29 cellular contexts compared by ENCODE assay signal in the genomic region with DNA sequence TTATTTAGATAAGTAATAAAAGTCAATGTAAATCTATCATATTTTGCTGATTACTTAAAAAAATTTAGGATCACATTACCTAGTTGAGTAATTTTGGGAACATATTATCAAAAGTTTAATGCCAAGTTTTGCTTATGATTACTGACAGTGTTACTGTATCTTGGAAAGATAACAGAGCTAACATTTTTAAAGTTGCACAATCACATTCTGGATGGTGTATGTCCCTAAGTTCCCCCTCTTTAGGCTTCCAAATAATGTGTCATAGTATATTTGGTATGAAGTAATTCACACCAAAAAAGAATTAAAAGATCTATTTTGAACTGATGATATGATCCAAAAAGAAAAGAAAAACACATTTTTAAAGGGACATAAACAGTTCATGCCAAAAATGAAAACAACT.
DNase-seq lines count a peak whose midpoint lies in the region; ATAC-seq and TF ChIP-seq lines count a peak whose summit lies in the region.
"Had no signal": no experiment of that assay in that cellular context is flagged by ENCODE, and none has a peak within 500 bp of the region (broad histone marks: within the 10 kb centered on the region; RNA-seq: fewer than 3 reads in every experiment).

No MANE protein-coding gene starts in this region.

- no peaks in the 10 kb centered on the region for H3K36me3 ChIP-seq in fibroblast of lung (ENCODE audit: control insufficient read depth, insufficient read depth, low read length)
- H3K36me3 ChIP-seq: left lung, thoracic aorta, uterus had no signal

- no peaks in the 10 kb centered on the region for H3K4me1 ChIP-seq in fibroblast of lung (ENCODE audit: control insufficient read depth, extremely low read depth, insufficient read depth, low read length)
- H3K4me1 ChIP-seq: psoas muscle, uterus had no signal

- peaks cover 5% of the 10 kb centered on the region for H3K36me3 Mint-ChIP-seq in natural killer cell

- no peak overlapping the region for H3K27ac ChIP-seq in fibroblast of lung (ENCODE audit: insufficient read depth, low read length)
- H3K27ac ChIP-seq: HL-60, left lung, PC-9, psoas muscle, skin epidermis, thoracic aorta, uterus, VCaP had no signal

- intact Hi-C loops in natural killer cell (cut with micrococcal nuclease): no loop called here

- H2AFZ ChIP-seq in fibroblast of lung (ENCODE audit: low read length): no peak overlapping the region
- H2AFZ ChIP-seq: PC-9 had no signal

- no peak overlapping the region for H3K9ac ChIP-seq in fibroblast of lung (ENCODE audit: insufficient read depth, low read length)

- peaks cover 0 to 3% of the 10 kb centered on the region in 2 donors for H3K9me3 Mint-ChIP-seq in natural killer cell

- TF ChIP-seq POLR2A in NB4 (IDR thresholded peaks at IDR 0.05; ENCODE audit: extremely low read depth, insufficient read length): no peak

- no peaks in the 10 kb centered on the region for H3K9me3 ChIP-seq in fibroblast of lung (ENCODE audit: control insufficient read depth, insufficient read depth, low read depth, low read length)
- H3K9me3 ChIP-seq: uterus had no signal

- DNase-seq in GM03348 (ENCODE audit: low spot score): peak; percentile 44
- DNase-seq in NB4 (ENCODE audit: low read depth): peak; percentile 26
- DNase-seq in fibroblast of lung (ENCODE audit: low read depth in 2 of 2): peak; percentile 36
- no peak for DNase-seq in omental fat pad (ENCODE audit: low spot score)
- no peak for DNase-seq in glomerular visceral epithelial cell (ENCODE audit: extremely low spot score)
- no peak for DNase-seq in natural killer cell
- DNase-seq: activated CD4-positive, alpha-beta T cell treated with anti-CD3 and anti-CD28 coated beads, Interleukin-2, amount 10 ng/mL, durations not matched to agents 24 days and 14 days; activated T-cell treated with anti-CD3 and anti-CD28 coated beads, Interleukin-2, amount 50 U/mL, for 48 hours; CD4-positive, alpha-beta memory T cell; effector CD4-positive, alpha-beta T cell; left lung; naive B cell; NCI-H1092 treated with DMSO at 0.1 percent for 48 hours; NCI-H187 treated with DMSO at 0.1 percent for 48 hours; NCI-H2171 treated with DMSO at 0.1 percent for 48 hours; NCI-H524; NK-92 treated with Interleukin-12 subunit alpha and Interleukin-12 subunit beta, amount 100 ng/mL, for 24 hours; PC-9; psoas muscle; SHP77; stimulated activated naive CD8-positive, alpha-beta T cell treated with anti-CD3 and anti-CD28 coated beads, Interleukin-15, Interleukin-2, amounts not matched to agents 100 U/mL and 50 U/mL, for 24 hours; uterus had no signal

- H3K4me2 ChIP-seq in fibroblast of lung (ENCODE audit: extremely low read depth, insufficient read depth, low read length): no peak overlapping the region
- H3K4me2 ChIP-seq: PC-9 had no signal

- H3K79me2 ChIP-seq in fibroblast of lung (ENCODE audit: control insufficient read depth, insufficient read depth, low read length): no peaks in the 10 kb centered on the region

- no peak for TF ChIP-seq CTCF in NB4 (IDR thresholded peaks at IDR 0.05; ENCODE audit: low read depth, low read length)
- no peak for TF ChIP-seq CTCF in fibroblast of lung (conservative IDR thresholded peaks at IDR 0.05 in 1 of 2, IDR thresholded peaks at IDR 0.05 in 1 of 2; ENCODE audit: low read depth in 1 of 2, low read length in 2 of 2)
- no peak for TF ChIP-seq CTCF in omental fat pad (IDR thresholded peaks at IDR 0.05)
- no peak for TF ChIP-seq CTCF in natural killer cell (IDR thresholded peaks at IDR 0.05)

- no peaks in the 10 kb centered on the region for H4K20me1 ChIP-seq in fibroblast of lung (ENCODE audit: control insufficient read depth, extremely low read depth, insufficient read depth, low read length)

- peaks cover 8 to 11% of the 10 kb centered on the region in 2 donors for H3K4me1 Mint-ChIP-seq in natural killer cell
- H3K4me1 Mint-ChIP-seq: activated CD4-positive, alpha-beta T cell treated with anti-CD3 and anti-CD28 coated beads, Interleukin-2, amount 10 ng/mL, durations not matched to agents 24 days and 14 days; brain; CD4-positive, alpha-beta memory T cell had no signal

- ATAC-seq in omental fat pad (ENCODE audit: low FRiP score) (peak; percentile 76), HG03378 (IDR thresholded peaks at IDR 0.05; ENCODE audit: unreplicated experiment) (no peak), natural killer cell (no peak)
- ATAC-seq: left lung; psoas muscle; stimulated activated naive CD8-positive, alpha-beta T cell treated with anti-CD3 and anti-CD28 coated beads, Interleukin-15, Interleukin-2, amounts not matched to agents 100 U/mL and 50 U/mL, for 24 hours had no signal

- H3K27me3 Mint-ChIP-seq in natural killer cell (ENCODE audit: low read depth in 2 of 2): no peaks in the 10 kb centered on the region
- H3K27me3 Mint-ChIP-seq: activated CD4-positive, alpha-beta T cell treated with anti-CD3 and anti-CD28 coated beads, Interleukin-2, amount 10 ng/mL, durations not matched to agents 24 days and 14 days; brain; CD4-positive, alpha-beta memory T cell; naive B cell had no signal

- no peak overlapping the region for H3K27ac Mint-ChIP-seq in natural killer cell
- H3K27ac Mint-ChIP-seq: activated CD4-positive, alpha-beta T cell treated with anti-CD3 and anti-CD28 coated beads, Interleukin-2, amount 10 ng/mL, durations not matched to agents 24 days and 14 days; CD4-positive, alpha-beta memory T cell; naive B cell; T-helper 2 cell treated with Interferon-gamma antibody and Interleukin-4, amounts not matched to agents 5 μg/mL and 100 μg/mL, for 36 hours had no signal

- H3K4me3 ChIP-seq in NB4 (ENCODE audit: low read depth, low read length): no peak overlapping the region
- no peak overlapping the region for H3K4me3 ChIP-seq in fibroblast of lung (replicated peaks in 1 of 4; ENCODE audit: control extremely low read depth in 1 of 4, insufficient read depth in 1 of 4, low read depth in 3 of 4, low read length in 4 of 4)
- H3K4me3 ChIP-seq: left lung, PC-9, psoas muscle, skin epidermis, thoracic aorta, uterus had no signal

- H3K27me3 ChIP-seq in fibroblast of lung (ENCODE audit: control insufficient read depth, insufficient read depth, low read length): no peaks in the 10 kb centered on the region
- H3K27me3 ChIP-seq: left lung, uterus had no signal

- H3K4me3 Mint-ChIP-seq in natural killer cell: no peak overlapping the region
- H3K4me3 Mint-ChIP-seq: activated CD4-positive, alpha-beta T cell treated with anti-CD3 and anti-CD28 coated beads, Interleukin-2, amount 10 ng/mL, durations not matched to agents 24 days and 14 days; brain; CD4-positive, alpha-beta memory T cell; naive B cell; T-helper 2 cell treated with Interferon-gamma antibody and Interleukin-4, amounts not matched to agents 5 μg/mL and 100 μg/mL, for 36 hours had no signal

Comparison
In these comparisons a context has a peak if more than half of its experiments do, and no peak if none do; other contexts are left out.
1. DNase-seq: peak in GM03348 (single experiment), NB4 (single experiment) and fibroblast of lung (2 of 2); none in omental fat pad (single experiment), glomerular visceral epithelial cell (single experiment) and natural killer cell (single experiment).